ENCODE assay signal across 15 cellular contexts in the genomic region with DNA sequence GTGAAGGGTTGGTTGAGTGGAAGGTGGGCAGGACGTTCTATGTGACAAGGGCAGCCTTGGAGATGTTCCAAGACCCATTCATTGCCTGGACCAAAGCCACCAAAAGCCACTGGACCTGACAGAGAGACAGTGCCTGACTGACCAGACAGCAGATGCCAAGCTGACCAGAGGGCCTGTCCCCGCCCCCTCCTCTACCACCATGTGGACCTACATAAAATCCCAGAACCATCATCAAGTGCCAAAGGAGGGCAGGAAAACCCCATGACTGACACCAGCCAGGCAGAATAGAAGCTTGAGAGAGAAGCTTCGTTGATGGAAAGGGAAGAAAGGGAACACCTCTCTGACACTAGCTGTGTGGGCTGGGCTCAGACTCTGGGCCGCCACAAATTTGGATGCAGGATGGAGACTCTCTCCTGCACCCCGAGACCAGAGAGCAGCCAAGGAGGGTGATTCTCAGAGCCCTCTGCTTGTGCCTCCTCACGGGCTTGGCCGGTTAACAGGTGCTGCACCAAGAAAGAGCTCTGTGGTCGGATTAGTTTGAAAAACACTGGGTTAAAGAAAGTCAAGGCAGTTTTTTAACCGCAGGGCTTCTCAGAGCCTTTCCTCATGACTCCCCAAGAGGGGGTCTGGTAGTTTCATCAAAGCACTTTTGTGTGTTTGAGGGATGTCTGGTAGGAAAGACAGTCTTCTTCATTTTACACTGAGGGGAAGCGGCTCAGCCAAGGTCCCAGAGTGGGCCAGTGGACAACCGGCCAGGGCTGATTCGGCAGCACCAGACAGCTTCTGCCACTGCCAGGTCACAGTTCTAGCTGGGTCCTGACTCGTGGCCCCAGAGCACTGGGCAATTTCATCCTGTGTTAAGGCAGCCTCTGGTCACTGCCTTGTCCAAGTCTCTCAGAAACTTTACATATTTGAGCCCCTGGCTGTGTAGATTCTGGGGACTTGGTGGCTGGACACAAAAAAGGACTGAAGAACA. TPM values are rescaled to one million over a fixed set of nuclear protein-coding genes. Genes with fewer than 3 reads are reported as not detected.
DNase-seq lines count a peak whose midpoint lies in the region; ATAC-seq, FAIRE-seq and TF ChIP-seq lines count a peak whose summit lies in the region.
"Had no signal": no experiment of that assay in that cellular context is flagged by ENCODE, and none has a peak within 500 bp of the region (broad histone marks: within the 10 kb centered on the region; RNA-seq: fewer than 3 reads in every experiment).

No MANE protein-coding gene starts in this region.

- H3K27ac ChIP-seq in HepG2 (ENCODE audit: extremely low read length, insufficient read depth, low read length): no peak overlapping the region
- H3K27ac ChIP-seq: vagina had no signal

- peaks cover 2% of the 10 kb centered on the region for H3K36me3 ChIP-seq in GM06990 (ENCODE audit: control insufficient read depth, insufficient read depth, low read length)
- no peaks in the 10 kb centered on the region for H3K36me3 ChIP-seq in bronchial epithelial cell (ENCODE audit: control insufficient read depth, insufficient read depth, low read length)
- H3K36me3 ChIP-seq in HepG2 (replicated peaks in 1 of 2; ENCODE audit: control insufficient read depth in 1 of 2, insufficient read depth in 2 of 2, low read length in 2 of 2): no peaks in the 10 kb centered on the region
- H3K36me3 ChIP-seq: vagina had no signal

- CTCF ChIA-PET in HepG2 (lab: Yijun Ruan, JAX; ENCODE audit: low intra/inter-chr PET ratio, low total read pairs): no interaction called here

- 13% methylated on average over 9 of the region's 13 CpGs for WGBS in HepG2 (ENCODE audit: low lambda C conversion rate)

- no peaks in the 10 kb centered on the region for H3K9me3 ChIP-seq in HepG2 (ENCODE audit: low read length)
- H3K9me3 ChIP-seq: vagina had no signal

- no peak overlapping the region for H3K4me2 ChIP-seq in HepG2 (ENCODE audit: low read depth, low read length)

- POLR2A ChIA-PET in HepG2 (lab: Yijun Ruan, JAX): no interaction called here

- no peak for TF ChIP-seq EP300 in HepG2 (IDR thresholded peaks at IDR 0.05; ENCODE audit: low read depth in 2 of 2, low read length in 2 of 2)
- no peak for TF ChIP-seq EP300 in HepG2 (CRISPR knock-in tag; IDR thresholded peaks at IDR 0.05; ENCODE audit: borderline replicate concordance)

- no peaks in the 10 kb centered on the region for H4K20me1 ChIP-seq in HepG2 (ENCODE audit: insufficient read depth, low read length)

- DNase-seq in GM06990 (ENCODE audit: extremely low read depth, insufficient read length) (peak; percentile 69), bronchial epithelial cell (ENCODE audit: low read depth) (no peak), middle frontal gyrus (ENCODE audit: extremely low spot score, low spot score) (no peak), DMS153 treated with DMSO at 0.1 percent for 48 hours (lab: John Stamatoyannopoulos, UW; ENCODE audit: unreplicated experiment) (no peak), HepG2 (ENCODE audit: low spot score) (no peak)
- DNase-seq: activated CD4-positive, CD25-positive, alpha-beta regulatory T cell; DMS79; naive thymus-derived CD8-positive, alpha-beta T cell; stimulated activated CD4-positive, alpha-beta T cell treated with anti-CD3 and anti-CD28 coated beads, Interleukin-1b, Interleukin-23, amount 100 ng/mL, for 48 hours had no signal

- TF ChIP-seq CTCF in GM06990 (IDR thresholded peaks at IDR 0.05; ENCODE audit: insufficient read depth, low read length, poor library complexity, severe bottlenecking) (no peak), bronchial epithelial cell (IDR thresholded peaks at IDR 0.05; ENCODE audit: insufficient read depth, low read length, severe bottlenecking) (no peak), HepG2 (CRISPR knock-in tag; IDR thresholded peaks at IDR 0.05) (no peak)

- TF ChIP-seq RAD21 in HepG2 (CRISPR knock-in tag; IDR thresholded peaks at IDR 0.05): no peak

- no TSS peak for BruUV-seq in HepG2 (replicated peaks; lab: Mats Ljungman, UMichigan)

- H3K27me3 ChIP-seq in GM06990 (replicated peaks; ENCODE audit: control insufficient read depth, insufficient read depth, low read length): no peaks in the 10 kb centered on the region
- no peaks in the 10 kb centered on the region for H3K27me3 ChIP-seq in bronchial epithelial cell (ENCODE audit: control insufficient read depth, insufficient read depth, low read length)
- peaks cover 5 to 24% of the 10 kb centered on the region in 2 experiments; a peak in 4 of 5 replicates for H3K27me3 ChIP-seq in HepG2 (ENCODE audit: control insufficient read depth in 1 of 2, insufficient read depth in 2 of 2, low read length in 2 of 2)
- H3K27me3 ChIP-seq: vagina had no signal

- H3K9ac ChIP-seq in HepG2 (ENCODE audit: insufficient read depth, low read depth, low read length): no peak overlapping the region

- ATAC-seq in GM19035 (IDR thresholded peaks at IDR 0.05; ENCODE audit: unreplicated experiment): peak; percentile 32
- ATAC-seq in HG03045 (IDR thresholded peaks at IDR 0.05; ENCODE audit: unreplicated experiment): peak; percentile 29
- ATAC-seq in GM19455 (IDR thresholded peaks at IDR 0.05; ENCODE audit: unreplicated experiment): no peak
- no peak for ATAC-seq in HepG2

- H2AFZ ChIP-seq in HepG2 (ENCODE audit: low read length): no peak overlapping the region

- no peaks in the 10 kb centered on the region for H3K4me1 ChIP-seq in HepG2 (ENCODE audit: insufficient read depth, low read length)
- H3K4me1 ChIP-seq: vagina had no signal

- in situ Hi-C loops in HepG2 (cut with HindIII; ENCODE audit: extremely low pct_ligation_motif_present, low pct_unique_long_range_greater_than_20kb): no loop called here

- TF ChIP-seq POLR2A in HepG2 (IDR thresholded peaks at IDR 0.05; ENCODE audit: insufficient read depth in 1 of 2, low read depth in 2 of 2, low read length in 2 of 2): no peak

- H3K4me3 ChIP-seq in GM06990 (replicated peaks; ENCODE audit: low read depth, low read length): peak overlapping the region; percentile 74
- H3K4me3 ChIP-seq in bronchial epithelial cell (ENCODE audit: low read depth, low read length): no peak overlapping the region
- H3K4me3 ChIP-seq in HepG2 (replicated peaks in 1 of 3; ENCODE audit: insufficient read depth in 1 of 3, low read depth in 2 of 3, low read length in 3 of 3): no peak overlapping the region
- H3K4me3 ChIP-seq: vagina had no signal

- no peaks in the 10 kb centered on the region for H3K79me2 ChIP-seq in HepG2 (ENCODE audit: insufficient read depth, low read length)

- intact Hi-C loops in HepG2 (cut with micrococcal nuclease; ENCODE audit: unreplicated experiment): no loop called here

- FAIRE-seq in bronchial epithelial cell (lab: Jason Lieb, UNC) (peak; percentile 13), HepG2 (lab: Jason Lieb, UNC) (no peak)

TF ChIP-seq in HepG2, 621 proteins besides CTCF, POLR2A, EP300 and RAD21:
- TF ChIP-seq ZNF549 (CRISPR knock-in tag; IDR thresholded peaks at IDR 0.05) (no peak), ZNF75D (CRISPR knock-in tag; IDR thresholded peaks at IDR 0.05; ENCODE audit: borderline replicate concordance) (no peak), GATAD2A (CRISPR knock-in tag; IDR thresholded peaks at IDR 0.05) (no peak), TBX3 (IDR thresholded peaks at IDR 0.05; ENCODE audit: borderline replicate concordance) (no peak)

RNA-seq across cellular contexts. Expression of gene TNFRSF13B, which starts 1.7 kb away (rescaled TPM):
- total RNA-seq in bronchial epithelial cell: not detected in 2 replicates
- not detected in 2 replicates for total RNA-seq in HepG2 (2016; rRNA removed; fragmentation: Illumina TruSeq; extraction: Trizol)
- total RNA-seq in HepG2 (2016; cell fraction: cytosol; rRNA removed; fragmentation: Illumina TruSeq; extraction: Trizol; ENCODE audit: low read depth): not detected in 2 replicates
- total RNA-seq in HepG2 (2016; cell fraction: insoluble cytoplasmic fraction; rRNA removed; fragmentation: Illumina TruSeq; extraction: Trizol): not detected in 2 replicates
- not detected in 2 replicates for total RNA-seq in HepG2 (2016; cell fraction: membrane; rRNA removed; fragmentation: Illumina TruSeq; extraction: Trizol)
- not detected in 2 replicates for total RNA-seq in HepG2 (2016; cell fraction: nucleus; rRNA removed; fragmentation: Illumina TruSeq; extraction: Trizol)
- polyA plus RNA-seq in HepG2 (2011; rRNA removed): not detected in 2 replicates
- polyA plus RNA-seq in HepG2 (2011; cell fraction: cytosol; rRNA removed): not detected in 2 replicates
- polyA plus RNA-seq in HepG2 (2011; cell fraction: nucleus; rRNA removed): not detected in 2 replicates
- not detected in 2 replicates for polyA plus RNA-seq in HepG2 (2012)
- polyA plus RNA-seq in HepG2 (2016; cell fraction: cytosol; fragmentation: Illumina TruSeq; extraction: Trizol; ENCODE audit: low read depth): not detected in 2 replicates
- polyA plus RNA-seq in HepG2 (2016; cell fraction: insoluble cytoplasmic fraction; fragmentation: Illumina TruSeq; extraction: Trizol; ENCODE audit: low read depth): not detected in 2 replicates
- not detected in 2 replicates for polyA plus RNA-seq in HepG2 (2016; cell fraction: membrane; fragmentation: Illumina TruSeq; extraction: Trizol; ENCODE audit: low read depth)
- not detected in 2 replicates for polyA plus RNA-seq in HepG2 (2016; cell fraction: nucleus; fragmentation: Illumina TruSeq; extraction: Trizol; ENCODE audit: insufficient read depth, low read depth)
- polyA minus RNA-seq in HepG2 (2011; rRNA and poly(A)+ RNA removed; ENCODE audit: low replicate concordance): 0.09 TPM in 1 of 2 replicates, not detected in the other
- not detected in 2 replicates for polyA minus RNA-seq in HepG2 (2011; cell fraction: cytosol; rRNA and poly(A)+ RNA removed)
- polyA minus RNA-seq in HepG2 (2011; cell fraction: nucleus; rRNA and poly(A)+ RNA removed): not detected in 2 replicates
- total RNA-seq: cerebellum, kidney epithelial cell, vagina had no signal
- polyA plus RNA-seq: naive thymus-derived CD8-positive, alpha-beta T cell had no signal

Comparison
In these comparisons a context has a peak if more than half of its experiments do, and no peak if none do; other contexts are left out.
1. ATAC-seq: peak in GM19035 (single experiment) and HG03045 (single experiment); none in GM19455 (single experiment) and HepG2 (single experiment).